Comparison of ENCODE assay signal across 16 cellular contexts in genomic region chr2:157749684-157750083, GRCh38.
DNase-seq lines count a peak whose midpoint lies in the region; ATAC-seq and TF ChIP-seq lines count a peak whose summit lies in the region.
"Had no signal": no experiment of that assay in that cellular context is flagged by ENCODE, and none has a peak within 500 bp of the region (broad histone marks: within the 10 kb centered on the region; RNA-seq: fewer than 3 reads in every experiment).

No MANE protein-coding gene starts in this region.

- TF ChIP-seq POLR2A in IMR-90 (IDR thresholded peaks at IDR 0.05; ENCODE audit: low read depth, low read length) = no peak
- TF ChIP-seq POLR2A in gastroesophageal sphincter (IDR thresholded peaks at IDR 0.05) = no peak

- peaks cover 17% of the 10 kb centered on the region for H3K36me3 ChIP-seq in IMR-90 (ENCODE audit: control insufficient read depth, insufficient read depth, low read length)
- H3K36me3 ChIP-seq in gastroesophageal sphincter = peaks cover 0 to 36% of the 10 kb centered on the region in 2 donors
- peaks cover 0 to 9% of the 10 kb centered on the region in 2 donors for H3K36me3 ChIP-seq in neuronal stem cell (replicated peaks in 1 of 2; ENCODE audit: control insufficient read depth in 2 of 2, insufficient read depth in 2 of 2, low read length in 2 of 2)
- peaks cover 0 to 17% of the 10 kb centered on the region in 2 donors for H3K36me3 ChIP-seq in left lung
- H3K36me3 ChIP-seq: BE2C had no signal

- H3K23ac ChIP-seq in IMR-90 (ENCODE audit: low read depth, low read length) = no peak overlapping the region
- no peak overlapping the region for H3K23ac ChIP-seq in neuronal stem cell (ENCODE audit: low read depth, low read length, poor library complexity)

- no peak for TF ChIP-seq EP300 in gastroesophageal sphincter (IDR thresholded peaks at IDR 0.05)

- no CpG with 5 or more reads among the region's 6 CpGs for WGBS in IMR-90 (ENCODE audit: extremely low coverage in 2 of 2, insufficient read length in 1 of 2), 2 experiments
- 100% methylated on average over 1 of the region's 6 CpGs for WGBS in gastroesophageal sphincter (ENCODE audit: low coverage in 1 of 2), 2 donors
- WGBS in neuronal stem cell (ENCODE audit: extremely low coverage in 2 of 2, insufficient read length in 2 of 2, insufficient replicate concordance in 1 of 2), 2 donors = no CpG with 5 or more reads among the region's 6 CpGs

- H3K27me3 Mint-ChIP-seq in WTC11 (ENCODE audit: low read depth) (no peaks in the 10 kb centered on the region; the same call in 1 of the 2 replicates), glutamatergic neuron (ENCODE audit: unreplicated experiment) (no peaks in the 10 kb centered on the region), MCF 10A (ENCODE audit: insufficient read depth, unreplicated experiment) (no peaks in the 10 kb centered on the region)
- H3K27me3 Mint-ChIP-seq: CD4-positive, CD25-positive, alpha-beta regulatory T cell; CD8-positive, alpha-beta memory T cell had no signal

- H3K36me3 Mint-ChIP-seq in WTC11 (peaks cover 22% of the 10 kb centered on the region), glutamatergic neuron (ENCODE audit: unreplicated experiment) (peaks cover 13% of the 10 kb centered on the region), MCF 10A (ENCODE audit: insufficient read depth, unreplicated experiment) (peaks cover 19% of the 10 kb centered on the region)

- H3K79me1 ChIP-seq in IMR-90 (ENCODE audit: low read depth in 1 of 2, low read length in 2 of 2) (peaks cover 13 to 40% of the 10 kb centered on the region in 2 experiments; a peak in 3 of 4 replicates), neuronal stem cell (ENCODE audit: low read depth, low read length) (no peaks in the 10 kb centered on the region)

- no peak overlapping the region for H3K14ac ChIP-seq in IMR-90 (replicated peaks; ENCODE audit: low read depth, low read length)
- H3K14ac ChIP-seq in neuronal stem cell (ENCODE audit: low read length) = no peak overlapping the region

- dilution Hi-C loops in IMR-90 (cut with HindIII; ENCODE audit: low sequenced_read_pairs, unreplicated experiment) = no loop called here

- H2BK120ac ChIP-seq in IMR-90 (ENCODE audit: low read depth, low read length) (no peak overlapping the region), neuronal stem cell (ENCODE audit: low read depth, low read length) (no peak overlapping the region)

- H2AFZ ChIP-seq in IMR-90 (replicated peaks; ENCODE audit: low read length, poor library complexity) (peak overlapping the region; percentile 40), neuronal stem cell (ENCODE audit: low read length) (no peak overlapping the region)

- no peaks in the 10 kb centered on the region for H3K27me3 ChIP-seq in IMR-90 (ENCODE audit: control insufficient read depth, insufficient read depth, low read length)
- H3K27me3 ChIP-seq in gastroesophageal sphincter = no peaks in the 10 kb centered on the region
- no peaks in the 10 kb centered on the region for H3K27me3 ChIP-seq in neuronal stem cell (ENCODE audit: control insufficient read depth in 3 of 3, insufficient read depth in 3 of 3, low read depth in 1 of 3, low read length in 3 of 3)
- H3K27me3 ChIP-seq in left lung = no peaks in the 10 kb centered on the region
- H3K27me3 ChIP-seq: BE2C had no signal

- ATAC-seq in IMR-90 (ENCODE audit: low read depth) (no peak), WTC11 (peak; percentile 52), gastroesophageal sphincter (peak; percentile 22), HG02588 (IDR thresholded peaks at IDR 0.05; ENCODE audit: unreplicated experiment) (no peak), left lung (no peak)

- H3K4me3 Mint-ChIP-seq in WTC11 (no peak overlapping the region), glutamatergic neuron (ENCODE audit: unreplicated experiment) (no peak overlapping the region), MCF 10A (ENCODE audit: unreplicated experiment) (no peak overlapping the region)
- H3K4me3 Mint-ChIP-seq: CD4-positive, CD25-positive, alpha-beta regulatory T cell; CD8-positive, alpha-beta memory T cell; H9 had no signal

- POLR2A ChIA-PET in IMR-90 (lab: Charles Lee; ENCODE audit: unreplicated experiment) (no interaction called here), WTC11 (lab: Charles Lee) (no interaction called here), MCF 10A (lab: Yijun Ruan, JAX) (interaction anchor here (0.7 kb wide), 1 partner anchor 277 kb away, joined by 3 read pairs; no protein-coding TSS in a partner anchor)

- no peak for TF ChIP-seq RAD21 in IMR-90 (IDR thresholded peaks at IDR 0.05; ENCODE audit: low read length)

- no peak overlapping the region for H2BK5ac ChIP-seq in IMR-90 (ENCODE audit: low read depth, low read length, poor library complexity, severe bottlenecking)
- no peak overlapping the region for H2BK5ac ChIP-seq in neuronal stem cell (ENCODE audit: low read length)

- no peak overlapping the region for H2AK5ac ChIP-seq in IMR-90 (ENCODE audit: low read depth, low read length)
- H2AK5ac ChIP-seq in neuronal stem cell (ENCODE audit: low read depth, low read length) = no peak overlapping the region

- CTCF ChIA-PET in IMR-90 (lab: Yijun Ruan, JAX) (no interaction called here), WTC11 (lab: Charles Lee) (no interaction called here), MCF 10A (lab: Yijun Ruan, JAX) (no interaction called here)

- H3K4me3 ChIP-seq in IMR-90 (ENCODE audit: insufficient read depth, low read depth, low read length) (no peak overlapping the region), gastroesophageal sphincter (no peak overlapping the region), neuronal stem cell (ENCODE audit: low read length in 2 of 2) (no peak overlapping the region), left lung (no peak overlapping the region)

- H3K56ac ChIP-seq in IMR-90 (ENCODE audit: extremely low read depth, insufficient read depth, low read length) = no peak overlapping the region

- DNase-seq in IMR-90 (no peak), WTC11 (ENCODE audit: low spot score) (no peak), neuronal stem cell (ENCODE audit: low spot score) (no peak), glutamatergic neuron (no peak), left lung (no peak), MCF 10A (ENCODE audit: unreplicated experiment) (no peak)
- DNase-seq: BE2C; C1 segment of cervical spinal cord; CD4-positive, CD25-positive, alpha-beta regulatory T cell; CD8-positive, alpha-beta memory T cell; COR-L47; DMS 273 treated with DMSO at 0.1 percent for 48 hours; DMS53; H9 had no signal

- in situ Hi-C loops in IMR-90 (cut with MboI; ENCODE audit: low sequenced_read_pairs) = loop anchor here (25.0 kb wide), 2 partner anchors 262 to 1013 kb away; no protein-coding TSS in a partner anchor

- no peak overlapping the region for H3K18ac ChIP-seq in IMR-90 (ENCODE audit: low read depth, low read length)
- no peak overlapping the region for H3K18ac ChIP-seq in neuronal stem cell (ENCODE audit: low read length)

- H3K9me1 ChIP-seq in IMR-90 (ENCODE audit: insufficient read depth, low read length) = peaks cover 8% of the 10 kb centered on the region

- H4K91ac ChIP-seq in IMR-90 (ENCODE audit: insufficient read depth, low read depth, low read length) (no peak overlapping the region), neuronal stem cell (ENCODE audit: low read depth, low read length, poor library complexity) (no peak overlapping the region)

- H4K20me1 ChIP-seq in IMR-90 (ENCODE audit: insufficient read depth, low read length) = no peaks in the 10 kb centered on the region

- no peak overlapping the region for H3K27ac ChIP-seq in IMR-90 (ENCODE audit: insufficient read depth, low read length)
- no peak overlapping the region for H3K27ac ChIP-seq in gastroesophageal sphincter
- H3K27ac ChIP-seq in neuronal stem cell (replicated peaks; ENCODE audit: low read length) = no peak overlapping the region
- no peak overlapping the region for H3K27ac ChIP-seq in left lung

- no peak overlapping the region for H4K5ac ChIP-seq in IMR-90 (ENCODE audit: low read depth, low read length)

- H2BK20ac ChIP-seq in IMR-90 (ENCODE audit: low read depth, low read length) = no peak overlapping the region

- H3K9me3 Mint-ChIP-seq in WTC11 (no peaks in the 10 kb centered on the region), glutamatergic neuron (ENCODE audit: unreplicated experiment) (peaks cover 2% of the 10 kb centered on the region), MCF 10A (ENCODE audit: unreplicated experiment) (no peaks in the 10 kb centered on the region)
- H3K9me3 Mint-ChIP-seq: CD8-positive, alpha-beta memory T cell; H9 had no signal

- BruUV-seq in IMR-90 (replicated peaks; lab: Mats Ljungman, UMichigan) = no TSS peak
- no TSS peak for BruUV-seq in MCF 10A (replicated peaks; lab: Mats Ljungman, UMichigan)

- H3K27ac Mint-ChIP-seq in WTC11 (no peak overlapping the region), glutamatergic neuron (ENCODE audit: unreplicated experiment) (no peak overlapping the region), MCF 10A (ENCODE audit: low read depth, unreplicated experiment) (no peak overlapping the region)
- H3K27ac Mint-ChIP-seq: CD4-positive, CD25-positive, alpha-beta regulatory T cell; H9 had no signal

- H3K4me1 ChIP-seq in IMR-90 (ENCODE audit: control insufficient read depth, insufficient read depth, low read length) = peaks cover 9% of the 10 kb centered on the region
- peaks cover 0 to 6% (median 0%) of the 10 kb centered on the region in 3 donors for H3K4me1 ChIP-seq in gastroesophageal sphincter
- no peaks in the 10 kb centered on the region for H3K4me1 ChIP-seq in neuronal stem cell (ENCODE audit: control insufficient read depth in 2 of 2, insufficient read depth in 1 of 2, low read depth in 1 of 2, low read length in 2 of 2)
- H3K4me1 ChIP-seq in left lung = no peaks in the 10 kb centered on the region
- H3K4me1 ChIP-seq: BE2C had no signal

- H3K4me1 Mint-ChIP-seq in WTC11 (peaks cover 8% of the 10 kb centered on the region; the same call in 1 of the 2 replicates), glutamatergic neuron (ENCODE audit: low read depth, unreplicated experiment) (peaks cover 5% of the 10 kb centered on the region), MCF 10A (ENCODE audit: insufficient read depth, unreplicated experiment) (peaks cover 24% of the 10 kb centered on the region)

- no peak overlapping the region for H2BK15ac ChIP-seq in IMR-90 (ENCODE audit: low read depth, low read length)
- H2BK15ac ChIP-seq in neuronal stem cell (ENCODE audit: low read length) = peak overlapping the region; percentile 4

- H3K4me2 ChIP-seq in IMR-90 (ENCODE audit: low read depth, low read length) (no peak overlapping the region), neuronal stem cell (ENCODE audit: insufficient read depth, low read length, poor library complexity, severe bottlenecking) (no peak overlapping the region)

- no peak overlapping the region for H2AK9ac ChIP-seq in IMR-90 (replicated peaks; ENCODE audit: low read depth, low read length, poor library complexity)

- H4K8ac ChIP-seq in IMR-90 (ENCODE audit: low read depth in 2 of 2, low read length in 2 of 2) = no peak overlapping the region
- H4K8ac ChIP-seq in neuronal stem cell (ENCODE audit: low read depth, low read length) = no peak overlapping the region

- intact Hi-C loops in IMR-90 (cut with micrococcal nuclease) (loop anchor here (5.0 kb wide), 1 partner anchor 122 kb away; the partner anchor contains the start of gene ACVR1C), left lung (cut with DNase I) (no loop called here), MCF 10A (cut with micrococcal nuclease) (no loop called here)

- no peaks in the 10 kb centered on the region for H3K9me3 ChIP-seq in IMR-90 (ENCODE audit: control insufficient read depth, insufficient read depth, low read length)
- no peaks in the 10 kb centered on the region for H3K9me3 ChIP-seq in gastroesophageal sphincter
- peaks cover 0 to 5% of the 10 kb centered on the region in 2 donors for H3K9me3 ChIP-seq in neuronal stem cell (replicated peaks in 1 of 2; ENCODE audit: control insufficient read depth in 2 of 2, insufficient read depth in 1 of 2, low read depth in 1 of 2, low read length in 2 of 2)
- H3K9me3 ChIP-seq in left lung = no peaks in the 10 kb centered on the region
- H3K9me3 ChIP-seq: BE2C had no signal

- TF ChIP-seq CTCF in IMR-90 (conservative IDR thresholded peaks at IDR 0.05; ENCODE audit: low read depth, low read length) (no peak), WTC11 (IDR thresholded peaks at IDR 0.05) (no peak), gastroesophageal sphincter (IDR thresholded peaks at IDR 0.05) (no peak), glutamatergic neuron (IDR thresholded peaks at IDR 0.05; ENCODE audit: partially characterized antibody, unreplicated experiment) (no peak), left lung (IDR thresholded peaks at IDR 0.05) (no peak), MCF 10A (IDR thresholded peaks at IDR 0.05; ENCODE audit: unreplicated experiment) (no peak)

- no peak overlapping the region for H2BK12ac ChIP-seq in neuronal stem cell (ENCODE audit: low read length)

- no peak overlapping the region for H3K4ac ChIP-seq in IMR-90 (ENCODE audit: low read depth, low read length)
- H3K4ac ChIP-seq in neuronal stem cell (ENCODE audit: low read length) = no peak overlapping the region

- H3K9ac ChIP-seq in IMR-90 (ENCODE audit: low read depth, low read length) (no peak overlapping the region), neuronal stem cell (ENCODE audit: low read depth, low read length, poor library complexity) (no peak overlapping the region)

Comparison
In these comparisons a context has a peak if more than half of its experiments do, and no peak if none do; other contexts are left out.
1. ATAC-seq: peak in WTC11 (single experiment) and gastroesophageal sphincter (single experiment); none in IMR-90 (single experiment), HG02588 (single experiment) and left lung (single experiment).